In genomic region chr17:13776027-13776551, GRCh38 we compare ENCODE assay signal across 22 cellular contexts.
DNase-seq lines count a peak whose midpoint lies in the region; ATAC-seq and TF ChIP-seq lines count a peak whose summit lies in the region.
"Had no signal": no experiment of that assay in that cellular context is flagged by ENCODE, and none has a peak within 500 bp of the region (broad histone marks: within the 10 kb centered on the region; RNA-seq: fewer than 3 reads in every experiment).

No MANE protein-coding gene starts in this region.

- no peak overlapping the region for H2BK15ac ChIP-seq in neuronal stem cell (ENCODE audit: low read length)

- no peak overlapping the region for H4K8ac ChIP-seq in neuronal stem cell (ENCODE audit: low read depth, low read length)

- no peak for TF ChIP-seq POLR2A in heart left ventricle (IDR thresholded peaks at IDR 0.05)
- TF ChIP-seq POLR2A in gastrocnemius medialis (IDR thresholded peaks at IDR 0.05): no peak

- H3F3A ChIP-seq in GM23248 (ENCODE audit: insufficient read depth) (0 out of 2 replicates have a peak, but pooled peaks cover 3% of the 10 kb centered on the region), GM23338 (replicated peaks; ENCODE audit: low read depth) (no peaks in the 10 kb centered on the region)

- no peaks in the 10 kb centered on the region for H3K79me1 ChIP-seq in neuronal stem cell (ENCODE audit: low read depth, low read length)

- H4K20me1 ChIP-seq in GM23248 (ENCODE audit: insufficient read depth) (no peaks in the 10 kb centered on the region), GM23338 (replicated peaks; ENCODE audit: insufficient read depth) (no peaks in the 10 kb centered on the region)
- H4K20me1 ChIP-seq: BLaER1 had no signal

- in situ Hi-C loops in GM23248 (cut with MboI): no loop called here
- in situ Hi-C loops in gastrocnemius medialis (cut with MboI; ENCODE audit: low sequenced_read_pairs in 4 of 4): no loop called here

- no peak overlapping the region for H3K18ac ChIP-seq in neuronal stem cell (ENCODE audit: low read length)

- H3K4me3 Mint-ChIP-seq in chondrocyte (ENCODE audit: unreplicated experiment): no peak overlapping the region
- no peak overlapping the region for H3K4me3 Mint-ChIP-seq in GM23338
- H3K4me3 Mint-ChIP-seq: activated naive CD8-positive, alpha-beta T cell; effector memory CD8-positive, alpha-beta T cell; immature natural killer cell had no signal

- H3K9me2 ChIP-seq in GM23248 (ENCODE audit: insufficient read depth) (no peaks in the 10 kb centered on the region), GM23338 (ENCODE audit: insufficient read depth) (peaks cover 11% of the 10 kb centered on the region)

- no peak overlapping the region for H2BK5ac ChIP-seq in neuronal stem cell (ENCODE audit: low read length)

- H3K9me3 Mint-ChIP-seq in chondrocyte (ENCODE audit: low read depth) (peaks cover 22% of the 10 kb centered on the region), GM23338 (peaks cover 31% of the 10 kb centered on the region)

- H3K4me1 ChIP-seq in GM23248 (ENCODE audit: insufficient read depth) (peaks cover 7% of the 10 kb centered on the region; the same call in 1 of the 2 replicates), heart left ventricle (peaks cover 0 to 4% (median 0%) of the 10 kb centered on the region in 12 donors), gastrocnemius medialis (no peaks in the 10 kb centered on the region), neuronal stem cell (ENCODE audit: control insufficient read depth in 2 of 2, insufficient read depth in 1 of 2, low read depth in 1 of 2, low read length in 2 of 2) (no peaks in the 10 kb centered on the region), GM23338 (ENCODE audit: insufficient read depth) (no peaks in the 10 kb centered on the region)
- H3K4me1 ChIP-seq: BLaER1, HAP-1 had no signal

- H3K27ac Mint-ChIP-seq in chondrocyte (ENCODE audit: unreplicated experiment): no peak overlapping the region
- no peak overlapping the region for H3K27ac Mint-ChIP-seq in GM23338
- H3K27ac Mint-ChIP-seq: activated naive CD8-positive, alpha-beta T cell; effector memory CD8-positive, alpha-beta T cell; immature natural killer cell had no signal

- no peak overlapping the region for H2BK12ac ChIP-seq in neuronal stem cell (ENCODE audit: low read length)

- TF ChIP-seq CTCF in WERI-Rb-1 (IDR thresholded peaks at IDR 0.05; ENCODE audit: low read depth, low read length) (no peak), heart left ventricle (IDR thresholded peaks at IDR 0.05) (no peak), gastrocnemius medialis (IDR thresholded peaks at IDR 0.05 in 4 of 5, conservative IDR thresholded peaks at IDR 0.05 in 1 of 5) (no peak), chondrocyte (IDR thresholded peaks at IDR 0.05) (no peak), GM23338 (conservative IDR thresholded peaks at IDR 0.05; ENCODE audit: low read depth in 2 of 2) (no peak)

- no peak overlapping the region for H3K4me2 ChIP-seq in GM23248 (ENCODE audit: unreplicated experiment)
- no peak overlapping the region for H3K4me2 ChIP-seq in neuronal stem cell (ENCODE audit: insufficient read depth, low read length, poor library complexity, severe bottlenecking)
- no peak overlapping the region for H3K4me2 ChIP-seq in GM23338
- H3K4me2 ChIP-seq: BLaER1, PC-9 had no signal

- no peak overlapping the region for H3K23ac ChIP-seq in neuronal stem cell (ENCODE audit: low read depth, low read length, poor library complexity)

- H3K4me1 Mint-ChIP-seq in chondrocyte (ENCODE audit: low read depth): no peaks in the 10 kb centered on the region
- H3K4me1 Mint-ChIP-seq in GM23338: no peaks in the 10 kb centered on the region
- H3K4me1 Mint-ChIP-seq: immature natural killer cell had no signal

- H3K79me2 ChIP-seq in GM23248 (ENCODE audit: insufficient read depth) (no peaks in the 10 kb centered on the region), GM23338 (replicated peaks; ENCODE audit: insufficient read depth) (no peaks in the 10 kb centered on the region)

- H3K27ac ChIP-seq in GM23248 (no peak overlapping the region), WERI-Rb-1 (peak overlapping the region; percentile 14; the same call in 1 of the 2 replicates), heart left ventricle (peak overlapping the region in 9 of 12 donors; percentile 11 to 75 (median 44)), gastrocnemius medialis (peak overlapping the region in 1 of 4 donors; percentile 52), neuronal stem cell (replicated peaks; ENCODE audit: low read length) (no peak overlapping the region), GM23338 (ENCODE audit: low read depth) (no peak overlapping the region)
- H3K27ac ChIP-seq: BLaER1, PC-9, thoracic aorta had no signal

- no peak overlapping the region for H3K14ac ChIP-seq in neuronal stem cell (ENCODE audit: low read length)

- DNase-seq in GM23248 (peak; percentile 48), WERI-Rb-1 (peak; percentile 8), heart left ventricle (peak in 3 of 5 donors; percentile 29 to 60 (median 41)), gastrocnemius medialis (peak in 1 of 2 donors; percentile 46), chondrocyte (ENCODE audit: low spot score) (no peak), neuronal stem cell (ENCODE audit: low spot score) (no peak), GM23338 (ENCODE audit: low spot score) (no peak)
- DNase-seq in activated effector memory CD4-positive, alpha-beta T cell treated with anti-CD3 and anti-CD28 coated beads, Interleukin-2, amount 50 U/mL, for 16 hours: no peak
- DNase-seq: activated CD4-positive, alpha-beta T cell treated with anti-CD3 and anti-CD28 coated beads, Interleukin-2, amount 50 U/mL, for 4 hours; central memory CD4-positive, alpha-beta T cell; effector memory CD8-positive, alpha-beta T cell; immature natural killer cell; NCI-H2029; NCI-H526 treated with DMSO at 0.1 percent for 48 hours; PC-9; stimulated activated CD4-positive, alpha-beta T cell treated with anti-CD3 and anti-CD28 coated beads, Interleukin-4, amount 100 ng/mL, for 24 hours; stimulated activated CD8-positive, alpha-beta memory T cell treated with anti-CD3 and anti-CD28 coated beads, Interleukin-4, amount 100 ng/mL, for 48 hours had no signal

- no peak overlapping the region for H2AK5ac ChIP-seq in neuronal stem cell (ENCODE audit: low read depth, low read length)

- no peaks in the 10 kb centered on the region for H3K9me3 ChIP-seq in GM23248 (ENCODE audit: low read depth)
- peaks cover 5% of the 10 kb centered on the region for H3K9me3 ChIP-seq in WERI-Rb-1 (ENCODE audit: severe bottlenecking)
- H3K9me3 ChIP-seq in heart left ventricle: peaks cover 0 to 15% (median 0%) of the 10 kb centered on the region in 12 donors
- no peaks in the 10 kb centered on the region for H3K9me3 ChIP-seq in gastrocnemius medialis
- peaks cover 5 to 6% of the 10 kb centered on the region in 2 donors for H3K9me3 ChIP-seq in neuronal stem cell (replicated peaks in 1 of 2; ENCODE audit: control insufficient read depth in 2 of 2, insufficient read depth in 1 of 2, low read depth in 1 of 2, low read length in 2 of 2)
- H3K9me3 ChIP-seq: HAP-1, thoracic aorta had no signal

- H3K4ac ChIP-seq in neuronal stem cell (ENCODE audit: low read length): no peak overlapping the region

- no peak overlapping the region for H2AFZ ChIP-seq in GM23248
- H2AFZ ChIP-seq in neuronal stem cell (ENCODE audit: low read length): no peak overlapping the region
- no peak overlapping the region for H2AFZ ChIP-seq in GM23338
- H2AFZ ChIP-seq: PC-9 had no signal

- intact Hi-C loops in heart left ventricle (cut with DNase I) (loop anchor here in 2 of 10 donors (5.0 to 10.0 kb wide), 2 partner anchors 111 to 299 kb away; no protein-coding TSS in a partner anchor), gastrocnemius medialis (cut with DNase I; ENCODE audit: low total_unique reads) (loop anchor here (10.0 kb wide), 2 partner anchors 51 to 429 kb away; no protein-coding TSS in a partner anchor)

- no peak overlapping the region for H3K4me3 ChIP-seq in GM23248
- no peak overlapping the region for H3K4me3 ChIP-seq in WERI-Rb-1 (ENCODE audit: low read depth, low read length)
- H3K4me3 ChIP-seq in heart left ventricle: no peak overlapping the region
- H3K4me3 ChIP-seq in gastrocnemius medialis: no peak overlapping the region
- no peak overlapping the region for H3K4me3 ChIP-seq in neuronal stem cell (ENCODE audit: low read length in 2 of 2)
- no peak overlapping the region for H3K4me3 ChIP-seq in GM23338
- H3K4me3 ChIP-seq: BLaER1, HAP-1, PC-9, thoracic aorta had no signal

- no peak overlapping the region for H3K9ac ChIP-seq in GM23248
- no peak overlapping the region for H3K9ac ChIP-seq in neuronal stem cell (ENCODE audit: low read depth, low read length, poor library complexity)
- H3K9ac ChIP-seq: BLaER1 had no signal

- 23 to 26% methylated on average over 7 of the region's 7 CpGs for WGBS in GM23248 (ENCODE audit: low coverage in 1 of 2, low lambda C conversion rate in 2 of 2, missing lambda C conversion rate in 2 of 2), 2 experiments
- WGBS in heart left ventricle, 4 donors: 41 to 51% (median 50%) methylated on average over 7 of the region's 7 CpGs
- whole genome bisulfite sequencing in neuronal stem cell (ENCODE audit: extremely low coverage in 2 of 2, insufficient read length in 2 of 2, insufficient replicate concordance in 1 of 2), 2 donors: no CpG with 5 or more reads among the region's 7 CpGs

- H3K36me3 ChIP-seq in GM23248 (ENCODE audit: low read depth) (no peaks in the 10 kb centered on the region), WERI-Rb-1 (no peaks in the 10 kb centered on the region), heart left ventricle (no peaks in the 10 kb centered on the region), gastrocnemius medialis (no peaks in the 10 kb centered on the region), neuronal stem cell (replicated peaks in 1 of 2; ENCODE audit: control insufficient read depth in 2 of 2, insufficient read depth in 2 of 2, low read length in 2 of 2) (no peaks in the 10 kb centered on the region), GM23338 (ENCODE audit: insufficient read depth) (no peaks in the 10 kb centered on the region)
- H3K36me3 ChIP-seq: BLaER1, HAP-1, thoracic aorta had no signal

- H4K91ac ChIP-seq in neuronal stem cell (ENCODE audit: low read depth, low read length, poor library complexity): no peak overlapping the region

- H3K27me3 Mint-ChIP-seq in chondrocyte (ENCODE audit: low read depth) (no peaks in the 10 kb centered on the region), GM23338 (ENCODE audit: insufficient read depth, low read depth, poor library complexity) (no peaks in the 10 kb centered on the region)
- H3K27me3 Mint-ChIP-seq: activated naive CD8-positive, alpha-beta T cell had no signal

- H2BK120ac ChIP-seq in neuronal stem cell (ENCODE audit: low read depth, low read length): no peak overlapping the region

- H3K36me3 Mint-ChIP-seq in chondrocyte (ENCODE audit: low read depth) (peaks cover 8% of the 10 kb centered on the region), GM23338 (ENCODE audit: low read depth) (peaks cover 19% of the 10 kb centered on the region; the same call in 2 of the 3 replicates)

- peak; percentile 89 to 97 (median 93) for ATAC-seq in heart left ventricle
- peak; percentile 85 to 91 for ATAC-seq in gastrocnemius medialis
- ATAC-seq in GM23338: no peak
- ATAC-seq: effector memory CD8-positive, alpha-beta T cell; sciatic nerve had no signal

- H3K27me3 ChIP-seq in GM23248 (replicated peaks; ENCODE audit: insufficient read depth) (no peaks in the 10 kb centered on the region), WERI-Rb-1 (ENCODE audit: insufficient read depth, low read depth, severe bottlenecking) (no peaks in the 10 kb centered on the region), heart left ventricle (no peaks in the 10 kb centered on the region), gastrocnemius medialis (no peaks in the 10 kb centered on the region), neuronal stem cell (ENCODE audit: control insufficient read depth in 3 of 3, insufficient read depth in 3 of 3, low read depth in 1 of 3, low read length in 3 of 3) (no peaks in the 10 kb centered on the region), GM23338 (ENCODE audit: insufficient read depth) (no peaks in the 10 kb centered on the region)
- H3K27me3 ChIP-seq: BLaER1 had no signal

Comparison
In these comparisons a context has a peak if more than half of its experiments do, and no peak if none do; other contexts are left out.
1. DNase-seq: peak in GM23248 (single experiment), WERI-Rb-1 (single experiment) and heart left ventricle (3 of 5); none in chondrocyte (single experiment), neuronal stem cell (single experiment), GM23338 (single experiment) and activated effector memory CD4-positive, alpha-beta T cell treated with anti-CD3 and anti-CD28 coated beads, Interleukin-2, amount 50 U/mL, for 16 hours (single experiment).
2. H3K27ac ChIP-seq: peak in WERI-Rb-1 (single experiment) and heart left ventricle (9 of 12); none in GM23248 (single experiment), neuronal stem cell (single experiment) and GM23338 (single experiment).